Comparison of ENCODE assay signal across 8 cellular contexts in the genomic region with DNA sequence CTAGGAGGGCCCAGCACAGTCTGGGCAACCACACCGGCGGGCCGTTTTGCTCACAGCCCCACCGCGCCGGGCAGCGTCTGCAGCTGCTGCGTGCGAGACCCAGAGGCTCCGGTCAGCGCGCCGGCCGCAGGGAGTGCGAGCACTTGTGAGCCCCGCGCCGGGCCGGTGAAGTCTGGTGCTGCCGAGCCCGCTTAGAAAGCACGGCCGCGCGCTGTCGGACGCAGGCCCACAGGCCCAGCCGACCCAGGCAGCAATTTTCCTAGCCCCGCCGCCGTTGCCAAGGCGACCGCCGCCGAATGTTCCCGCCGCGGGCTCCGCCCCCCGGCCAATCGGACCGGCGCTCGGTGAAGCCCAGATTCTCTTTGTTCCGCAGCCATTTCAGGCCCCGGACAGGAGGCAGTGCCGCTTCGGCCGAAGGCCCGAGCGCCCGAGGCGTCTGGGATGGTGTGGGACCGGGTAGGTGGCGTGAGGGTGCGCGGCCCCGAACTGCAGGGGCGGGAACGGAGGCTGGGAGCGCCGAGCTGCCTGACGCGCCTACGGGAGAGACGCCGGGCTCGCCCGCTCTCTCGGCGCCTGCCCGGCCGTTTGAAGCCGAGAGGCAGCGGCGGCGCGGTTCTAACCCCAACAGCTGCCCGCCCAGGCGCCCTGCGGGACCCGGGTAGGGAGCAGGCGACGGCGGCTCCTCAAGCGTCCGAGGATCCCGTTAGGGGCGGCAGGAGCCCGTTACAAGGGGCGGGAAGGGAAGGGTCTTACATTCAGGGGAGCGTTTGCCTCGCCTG. TPM values are rescaled to one million over a fixed set of nuclear protein-coding genes. Genes with fewer than 3 reads are reported as not detected.
DNase-seq lines count a peak whose midpoint lies in the region; ATAC-seq and TF ChIP-seq lines count a peak whose summit lies in the region.

Gene TNPO1, plus strand, starts transcription at position 365 of the 779 bp plus-strand sequence. Its CDS starts 77 bp downstream, at position 442.

- WGBS in heart right ventricle, 2 donors, result 0% methylated on average over 88 to 93 of the region's 93 CpGs

- H3K4me1 ChIP-seq in heart right ventricle, result peaks cover 0 to 35% (median 26%) of the 10 kb centered on the region in 9 donors

- H3K36me3 Mint-ChIP-seq in type B pancreatic cell, result peaks cover 8% of the 10 kb centered on the region

- peak within 1 kb of the TSS; percentile 97 for H3K27ac Mint-ChIP-seq in type B pancreatic cell

- H3K4me1 Mint-ChIP-seq in type B pancreatic cell (ENCODE audit: unreplicated experiment), result peaks cover 22% of the 10 kb centered on the region

- H3K27ac ChIP-seq in heart right ventricle, result peak within 1 kb of the TSS; percentile 86 to 98 (median 96)

- H3K9me3 Mint-ChIP-seq in type B pancreatic cell, result no peaks in the 10 kb centered on the region

- DNase-seq in GM12865 (ENCODE audit: low read depth) (peak; percentile 95), NCI-H1105 (lab: John Stamatoyannopoulos, UW) (peak; percentile 68), amniotic epithelial cell (ENCODE audit: low read depth) (peak; percentile 89), heart right ventricle (peak; percentile 94 to 95), posterior cingulate gyrus (peak; percentile 80 to 98 (median 90)), type B pancreatic cell (ENCODE audit: extremely low spot score, unreplicated experiment) (peak; percentile 95)

- H3K4me3 Mint-ChIP-seq in type B pancreatic cell, result peak within 1 kb of the TSS; percentile 99

- H3K27me3 Mint-ChIP-seq in type B pancreatic cell, result no peaks in the 10 kb centered on the region

- TF ChIP-seq CTCF in GM12865 (IDR thresholded peaks at IDR 0.05; ENCODE audit: insufficient read depth, low read depth, low read length, missing control alignments) (no peak), heart right ventricle (IDR thresholded peaks at IDR 0.05) (no peak), type B pancreatic cell (conservative IDR thresholded peaks at IDR 0.05) (no peak)

- no peaks in the 10 kb centered on the region for H3K9me3 ChIP-seq in heart right ventricle

- H3K36me3 ChIP-seq in heart right ventricle, result no peaks in the 10 kb centered on the region

- peak within 1 kb of the TSS; percentile 84 for H3K4me3 ChIP-seq in GM12865 (ENCODE audit: low read depth, low read length)
- peak within 1 kb of the TSS; percentile 68 to 89 (median 81) for H3K4me3 ChIP-seq in heart right ventricle

- no peaks in the 10 kb centered on the region for H3K27me3 ChIP-seq in heart right ventricle

- intact Hi-C loops in T-helper 1 cell treated with Interleukin-12 subunit alpha and Interleukin-12 subunit beta and Interleukin-4 antibody, amounts not matched to agents 30 ng/mL and 1 ng/mL, for 36 hours (cut with micrococcal nuclease), result loop anchor here (1.0 to 10.0 kb wide), 10 partner anchors 32 to 1868 kb away; partner anchors contain the start of genes ANKRA2, BDP1, BTF3 and HEXB
- intact Hi-C loops in heart right ventricle (cut with DNase I), result loop anchor here (1.0 to 10.0 kb wide), 12 partner anchors 30 to 452 kb away; no protein-coding TSS in a partner anchor
- intact Hi-C loops in posterior cingulate gyrus (cut with DNase I), result loop anchor here (1.0 to 5.0 kb wide), 4 partner anchors 33 to 449 kb away; no protein-coding TSS in a partner anchor

- peak; percentile 77 for ATAC-seq in HG02623 (IDR thresholded peaks at IDR 0.05; ENCODE audit: unreplicated experiment)
- peak; percentile 94 to 98 (median 96) for ATAC-seq in heart right ventricle

RNA-seq across cellular contexts. Expression of gene TNPO1, which starts in this region (rescaled TPM):
- 92.5 and 110 TPM in 2 replicates for total RNA-seq in T-helper 1 cell treated with Interleukin-12 subunit alpha and Interleukin-12 subunit beta and Interleukin-4 antibody, amounts not matched to agents 30 ng/mL and 1 ng/mL, for 36 hours
- 10 to 100 TPM; 55.5 to 78.0 (median 70.4) TPM for total RNA-seq in heart right ventricle
- 10 to 100 TPM in 1 of 2 donors, 1 to 10 TPM in 1; 5.3 to 12.6 TPM for polyA plus RNA-seq in heart right ventricle
- 113 and 131 TPM in 2 replicates for total RNA-seq in type B pancreatic cell (ENCODE audit: low replicate concordance)

Comparison
In these comparisons a context has a peak if more than half of its experiments do, and no peak if none do; other contexts are left out.
1. Peak in every context shown above with its lines: DNase-seq, ATAC-seq, H3K4me3 ChIP-seq and H3K27ac ChIP-seq.